In genomic region chr14:22554706-22555572, GRCh38 we compare ENCODE assay signal across 11 cellular contexts. TPM values are rescaled to one million over a fixed set of nuclear protein-coding genes. Genes with fewer than 3 reads are reported as not detected.
DNase-seq lines count a peak whose midpoint lies in the region; ATAC-seq, FAIRE-seq and TF ChIP-seq lines count a peak whose summit lies in the region.
"Had no signal": no experiment of that assay in that cellular context is flagged by ENCODE, and none has a peak within 500 bp of the region (broad histone marks: within the 10 kb centered on the region; RNA-seq: fewer than 3 reads in every experiment).

No MANE protein-coding gene starts in this region.

- BruUV-seq in HepG2 (replicated peaks; lab: Mats Ljungman, UMichigan): no TSS peak

- TF ChIP-seq EP300 in HepG2 (IDR thresholded peaks at IDR 0.05; ENCODE audit: low read depth in 2 of 2, low read length in 2 of 2) (no peak), HepG2 (CRISPR knock-in tag; IDR thresholded peaks at IDR 0.05; ENCODE audit: borderline replicate concordance) (no peak), gastroesophageal sphincter (IDR thresholded peaks at IDR 0.05) (no peak)

- no peak for TF ChIP-seq POLR2A in HepG2 (IDR thresholded peaks at IDR 0.05; ENCODE audit: insufficient read depth in 1 of 2, low read depth in 2 of 2, low read length in 2 of 2)
- no peak for TF ChIP-seq POLR2A in right lobe of liver (IDR thresholded peaks at IDR 0.05)
- no peak for TF ChIP-seq POLR2A in gastroesophageal sphincter (IDR thresholded peaks at IDR 0.05)

- H3K4me2 ChIP-seq in HepG2 (ENCODE audit: low read depth, low read length): no peak overlapping the region

- H3K27me3 ChIP-seq in HepG2 (ENCODE audit: control insufficient read depth in 1 of 2, insufficient read depth in 2 of 2, low read length in 2 of 2) (peaks cover 9 to 62% of the 10 kb centered on the region in 2 experiments; a peak in 4 of 5 replicates), right lobe of liver (no peaks in the 10 kb centered on the region), gastroesophageal sphincter (no peaks in the 10 kb centered on the region)

- 31% methylated on average over 12 of the region's 12 CpGs for WGBS in HepG2 (ENCODE audit: low lambda C conversion rate)
- 87% methylated on average over 6 of the region's 12 CpGs for WGBS in right lobe of liver (ENCODE audit: insufficient coverage, low coverage, low lambda C conversion rate, missing lambda C conversion rate)
- 83 to 93% methylated on average over 3 of the region's 12 CpGs for WGBS in gastroesophageal sphincter (ENCODE audit: low coverage in 1 of 2), 2 donors

- H3K27ac Mint-ChIP-seq in activated B cell treated with CpG ODN at 0.5 μM for 24 hours (peak overlapping the region; percentile 98), immature natural killer cell (peak overlapping the region; percentile 99 to 100 (median 100))

- H4K20me1 ChIP-seq in HepG2 (ENCODE audit: insufficient read depth, low read length): no peaks in the 10 kb centered on the region

- no peaks in the 10 kb centered on the region for H3K79me2 ChIP-seq in HepG2 (ENCODE audit: insufficient read depth, low read length)

- no peak for TF ChIP-seq RAD21 in HepG2 (CRISPR knock-in tag; IDR thresholded peaks at IDR 0.05)

- H3K9ac ChIP-seq in HepG2 (ENCODE audit: insufficient read depth, low read depth, low read length): no peak overlapping the region

- in situ Hi-C loops in HepG2 (cut with HindIII; ENCODE audit: extremely low pct_ligation_motif_present, low pct_unique_long_range_greater_than_20kb): loop anchor here (5.0 kb wide), 3 partner anchors 97 to 497 kb away; no protein-coding TSS in a partner anchor

- peaks cover 4% of the 10 kb centered on the region for H3K27me3 Mint-ChIP-seq in activated B cell treated with CpG ODN at 0.5 μM for 24 hours
- peaks cover 18 to 34% (median 28%) of the 10 kb centered on the region in 3 donors for H3K27me3 Mint-ChIP-seq in immature natural killer cell (ENCODE audit: low read depth in 3 of 3)

- H3K4me1 ChIP-seq in HepG2 (ENCODE audit: insufficient read depth, low read length): peaks cover 41% of the 10 kb centered on the region
- peaks cover 0 to 10% (median 2%) of the 10 kb centered on the region in 4 donors for H3K4me1 ChIP-seq in right lobe of liver
- H3K4me1 ChIP-seq in gastroesophageal sphincter: peaks cover 0 to 31% (median 9%) of the 10 kb centered on the region in 3 donors

- H3K4me3 Mint-ChIP-seq in activated B cell treated with CpG ODN at 0.5 μM for 24 hours (peak overlapping the region; percentile 80), immature natural killer cell (peak overlapping the region in 4 of 5 donors; percentile 80 to 82 (median 82))

- intact Hi-C loops in HepG2 (cut with micrococcal nuclease; ENCODE audit: unreplicated experiment) (loop anchor here (5.0 kb wide), 1 partner anchor 157 kb away; no protein-coding TSS in a partner anchor), right lobe of liver (cut with DNase I) (loop anchor here (10.0 kb wide), 2 partner anchors 100 to 160 kb away; no protein-coding TSS in a partner anchor), activated B cell treated with CpG ODN at 0.5 μM for 24 hours (cut with micrococcal nuclease) (no loop called here)

- H3K4me1 Mint-ChIP-seq in activated B cell treated with CpG ODN at 0.5 μM for 24 hours: peaks cover 88% of the 10 kb centered on the region
- peaks cover 90 to 96% of the 10 kb centered on the region in 2 donors for H3K4me1 Mint-ChIP-seq in immature natural killer cell

- H3K4me3 ChIP-seq in HepG2 (replicated peaks in 1 of 3; ENCODE audit: insufficient read depth in 1 of 3, low read depth in 2 of 3, low read length in 3 of 3) (no peak overlapping the region), right lobe of liver (no peak overlapping the region), gastroesophageal sphincter (no peak overlapping the region)

- H3K36me3 Mint-ChIP-seq in activated B cell treated with CpG ODN at 0.5 μM for 24 hours (ENCODE audit: low read depth): peaks cover 17% of the 10 kb centered on the region
- H3K36me3 Mint-ChIP-seq in immature natural killer cell: peaks cover 3 to 21% (median 4%) of the 10 kb centered on the region in 3 donors

- no peaks in the 10 kb centered on the region for H3K9me3 ChIP-seq in HepG2 (ENCODE audit: low read length)
- H3K9me3 ChIP-seq in right lobe of liver: no peaks in the 10 kb centered on the region
- no peaks in the 10 kb centered on the region for H3K9me3 ChIP-seq in gastroesophageal sphincter

- TF ChIP-seq CTCF in HepG2 (CRISPR knock-in tag; IDR thresholded peaks at IDR 0.05): no peak
- TF ChIP-seq CTCF in right lobe of liver (IDR thresholded peaks at IDR 0.05): no peak
- no peak for TF ChIP-seq CTCF in activated B cell treated with CpG ODN at 0.5 μM for 24 hours (IDR thresholded peaks at IDR 0.05)
- TF ChIP-seq CTCF in gastroesophageal sphincter (IDR thresholded peaks at IDR 0.05): no peak

- H3K36me3 ChIP-seq in HepG2 (replicated peaks in 1 of 2; ENCODE audit: control insufficient read depth in 1 of 2, insufficient read depth in 2 of 2, low read length in 2 of 2): no peaks in the 10 kb centered on the region
- H3K36me3 ChIP-seq in right lobe of liver: no peaks in the 10 kb centered on the region
- no peaks in the 10 kb centered on the region for H3K36me3 ChIP-seq in gastroesophageal sphincter

- no peak for FAIRE-seq in HepG2 (lab: Jason Lieb, UNC)

- CTCF ChIA-PET in HepG2 (lab: Yijun Ruan, JAX; ENCODE audit: low intra/inter-chr PET ratio, low total read pairs): interaction anchor here (1.5 to 7.7 kb wide), 2 partner anchors 97 to 298 kb away, joined by 5 to 175 read pairs; no protein-coding TSS in a partner anchor
- CTCF ChIA-PET in activated B cell treated with CpG ODN at 0.5 μM for 24 hours (lab: Charles Lee): interaction anchor here (0.7 to 8.0 kb wide), 12 partner anchors 8 to 170 kb away, joined by 3 to 324 read pairs (median 38); no protein-coding TSS in a partner anchor

- no peak overlapping the region for H2AFZ ChIP-seq in HepG2 (ENCODE audit: low read length)

- H3K27ac ChIP-seq in HepG2 (ENCODE audit: extremely low read length, insufficient read depth, low read length): no peak overlapping the region
- no peak overlapping the region for H3K27ac ChIP-seq in right lobe of liver
- no peak overlapping the region for H3K27ac ChIP-seq in gastroesophageal sphincter

- POLR2A ChIA-PET in HepG2 (lab: Yijun Ruan, JAX) (no interaction called here), activated B cell treated with CpG ODN at 0.5 μM for 24 hours (lab: Charles Lee) (interaction anchor here (0.5 to 13.3 kb wide), 19 partner anchors 9 to 364 kb away, joined by 4 to 243 read pairs (median 24); partner anchors contain the start of genes DAD1 and RBM23)

- H3K9me3 Mint-ChIP-seq in activated B cell treated with CpG ODN at 0.5 μM for 24 hours (no peaks in the 10 kb centered on the region), immature natural killer cell (peaks cover 0 to 4% (median 2%) of the 10 kb centered on the region in 6 donors)

- DNase-seq in HepG2 (ENCODE audit: low spot score): no peak
- no peak for DNase-seq in right lobe of liver
- DNase-seq in activated B cell treated with CpG ODN at 0.5 μM for 24 hours: no peak
- no peak for DNase-seq in immature natural killer cell
- no peak for DNase-seq in dedifferentiated amniotic fluid mesenchymal stem cell (ENCODE audit: extremely low spot score)
- DNase-seq in COR-L47 (lab: John Stamatoyannopoulos, UW): no peak
- DNase-seq: central memory CD4-positive, alpha-beta T cell; NCI-H1092; NCI-H69 had no signal

- no peak for ATAC-seq in HepG2
- ATAC-seq in right lobe of liver: no peak
- ATAC-seq in activated B cell treated with CpG ODN at 0.5 μM for 24 hours (ENCODE audit: low read depth): no peak
- ATAC-seq in gastroesophageal sphincter: no peak
- no peak for ATAC-seq in HG02763 (IDR thresholded peaks at IDR 0.05; ENCODE audit: unreplicated experiment)

RNA-seq across cellular contexts. Expression of gene DAD1, which starts 34.1 kb away (rescaled TPM):
- total RNA-seq in HepG2 (2016; rRNA removed; fragmentation: Illumina TruSeq; extraction: Trizol) (385 and 558 TPM in 2 replicates), right lobe of liver (100 to 1,000 TPM; 107 to 249 (median 133) TPM), activated B cell treated with CpG ODN at 0.5 μM for 24 hours (123 and 139 TPM in 2 replicates), gastroesophageal sphincter (100 to 1,000 TPM; 123 to 228 (median 171) TPM)
- 148 and 149 TPM in 2 replicates for total RNA-seq in HepG2 (2016; cell fraction: cytosol; rRNA removed; fragmentation: Illumina TruSeq; extraction: Trizol; ENCODE audit: low read depth)
- 449 and 577 TPM in 2 replicates for total RNA-seq in HepG2 (2016; cell fraction: insoluble cytoplasmic fraction; rRNA removed; fragmentation: Illumina TruSeq; extraction: Trizol)
- 133 and 150 TPM in 2 replicates for total RNA-seq in HepG2 (2016; cell fraction: membrane; rRNA removed; fragmentation: Illumina TruSeq; extraction: Trizol)
- 382 and 439 TPM in 2 replicates for total RNA-seq in HepG2 (2016; cell fraction: nucleus; rRNA removed; fragmentation: Illumina TruSeq; extraction: Trizol)
- polyA plus RNA-seq in HepG2 (2011; rRNA removed) (508 and 626 TPM in 2 replicates), immature natural killer cell (100 to 1,000 TPM; 602 to 622 (median 602) TPM)
- polyA plus RNA-seq in HepG2 (2011; cell fraction: cytosol; rRNA removed): 1,110 and 1,232 TPM in 2 replicates
- 187 and 222 TPM in 2 replicates for polyA plus RNA-seq in HepG2 (2011; cell fraction: nucleus; rRNA removed)
- 327 and 493 TPM in 2 replicates for polyA plus RNA-seq in HepG2 (2012)
- polyA plus RNA-seq in HepG2 (2016; cell fraction: cytosol; fragmentation: Illumina TruSeq; extraction: Trizol; ENCODE audit: low read depth): 141 and 152 TPM in 2 replicates
- 395 and 434 TPM in 2 replicates for polyA plus RNA-seq in HepG2 (2016; cell fraction: insoluble cytoplasmic fraction; fragmentation: Illumina TruSeq; extraction: Trizol; ENCODE audit: low read depth)
- 122 and 125 TPM in 2 replicates for polyA plus RNA-seq in HepG2 (2016; cell fraction: membrane; fragmentation: Illumina TruSeq; extraction: Trizol; ENCODE audit: low read depth)
- polyA plus RNA-seq in HepG2 (2016; cell fraction: nucleus; fragmentation: Illumina TruSeq; extraction: Trizol; ENCODE audit: insufficient read depth, low read depth): 602 and 624 TPM in 2 replicates
- 261 and 460 TPM in 2 replicates for polyA minus RNA-seq in HepG2 (2011; rRNA and poly(A)+ RNA removed; ENCODE audit: low replicate concordance)
- 132 TPM in 2 replicates for polyA minus RNA-seq in HepG2 (2011; cell fraction: cytosol; rRNA and poly(A)+ RNA removed)
- polyA minus RNA-seq in HepG2 (2011; cell fraction: nucleus; rRNA and poly(A)+ RNA removed): 79.2 and 94.7 TPM in 2 replicates

RNA-seq across cellular contexts. Expression of gene ABHD4, which starts 43.2 kb away (rescaled TPM):
- total RNA-seq in HepG2 (2016; rRNA removed; fragmentation: Illumina TruSeq; extraction: Trizol) (16.1 and 22.8 TPM in 2 replicates), right lobe of liver (10 to 100 TPM; 12.7 to 38.1 (median 18.5) TPM), activated B cell treated with CpG ODN at 0.5 μM for 24 hours (12.1 and 13.0 TPM in 2 replicates), gastroesophageal sphincter (10 to 100 TPM; 23.8 to 42.0 (median 31.0) TPM)
- total RNA-seq in HepG2 (2016; cell fraction: cytosol; rRNA removed; fragmentation: Illumina TruSeq; extraction: Trizol; ENCODE audit: low read depth): 1.9 and 2.6 TPM in 2 replicates
- 13.5 and 23.6 TPM in 2 replicates for total RNA-seq in HepG2 (2016; cell fraction: insoluble cytoplasmic fraction; rRNA removed; fragmentation: Illumina TruSeq; extraction: Trizol)
- total RNA-seq in HepG2 (2016; cell fraction: membrane; rRNA removed; fragmentation: Illumina TruSeq; extraction: Trizol): 5.5 and 6.1 TPM in 2 replicates
- 15.3 and 18.4 TPM in 2 replicates for total RNA-seq in HepG2 (2016; cell fraction: nucleus; rRNA removed; fragmentation: Illumina TruSeq; extraction: Trizol)
- polyA plus RNA-seq in HepG2 (2011; rRNA removed) (47.5 and 48.1 TPM in 2 replicates), immature natural killer cell (10 to 100 TPM; 16.2 to 37.5 (median 30.8) TPM)
- polyA plus RNA-seq in HepG2 (2011; cell fraction: cytosol; rRNA removed): 40.5 and 42.2 TPM in 2 replicates
- polyA plus RNA-seq in HepG2 (2011; cell fraction: nucleus; rRNA removed): 28.4 and 31.8 TPM in 2 replicates
- 28.4 and 31.9 TPM in 2 replicates for polyA plus RNA-seq in HepG2 (2012)
- polyA plus RNA-seq in HepG2 (2016; cell fraction: cytosol; fragmentation: Illumina TruSeq; extraction: Trizol; ENCODE audit: low read depth): 4.3 and 5.4 TPM in 2 replicates
- polyA plus RNA-seq in HepG2 (2016; cell fraction: insoluble cytoplasmic fraction; fragmentation: Illumina TruSeq; extraction: Trizol; ENCODE audit: low read depth): 31.7 and 36.0 TPM in 2 replicates
- 10.4 and 12.8 TPM in 2 replicates for polyA plus RNA-seq in HepG2 (2016; cell fraction: membrane; fragmentation: Illumina TruSeq; extraction: Trizol; ENCODE audit: low read depth)
- polyA plus RNA-seq in HepG2 (2016; cell fraction: nucleus; fragmentation: Illumina TruSeq; extraction: Trizol; ENCODE audit: insufficient read depth, low read depth): 27.4 and 28.0 TPM in 2 replicates
- polyA minus RNA-seq in HepG2 (2011; rRNA and poly(A)+ RNA removed; ENCODE audit: low replicate concordance): 45.6 and 63.5 TPM in 2 replicates
- 14.6 and 19.0 TPM in 2 replicates for polyA minus RNA-seq in HepG2 (2011; cell fraction: cytosol; rRNA and poly(A)+ RNA removed)
- 26.9 and 36.6 TPM in 2 replicates for polyA minus RNA-seq in HepG2 (2011; cell fraction: nucleus; rRNA and poly(A)+ RNA removed)
